9 cellular contexts compared by ENCODE assay signal in the genomic region with DNA sequence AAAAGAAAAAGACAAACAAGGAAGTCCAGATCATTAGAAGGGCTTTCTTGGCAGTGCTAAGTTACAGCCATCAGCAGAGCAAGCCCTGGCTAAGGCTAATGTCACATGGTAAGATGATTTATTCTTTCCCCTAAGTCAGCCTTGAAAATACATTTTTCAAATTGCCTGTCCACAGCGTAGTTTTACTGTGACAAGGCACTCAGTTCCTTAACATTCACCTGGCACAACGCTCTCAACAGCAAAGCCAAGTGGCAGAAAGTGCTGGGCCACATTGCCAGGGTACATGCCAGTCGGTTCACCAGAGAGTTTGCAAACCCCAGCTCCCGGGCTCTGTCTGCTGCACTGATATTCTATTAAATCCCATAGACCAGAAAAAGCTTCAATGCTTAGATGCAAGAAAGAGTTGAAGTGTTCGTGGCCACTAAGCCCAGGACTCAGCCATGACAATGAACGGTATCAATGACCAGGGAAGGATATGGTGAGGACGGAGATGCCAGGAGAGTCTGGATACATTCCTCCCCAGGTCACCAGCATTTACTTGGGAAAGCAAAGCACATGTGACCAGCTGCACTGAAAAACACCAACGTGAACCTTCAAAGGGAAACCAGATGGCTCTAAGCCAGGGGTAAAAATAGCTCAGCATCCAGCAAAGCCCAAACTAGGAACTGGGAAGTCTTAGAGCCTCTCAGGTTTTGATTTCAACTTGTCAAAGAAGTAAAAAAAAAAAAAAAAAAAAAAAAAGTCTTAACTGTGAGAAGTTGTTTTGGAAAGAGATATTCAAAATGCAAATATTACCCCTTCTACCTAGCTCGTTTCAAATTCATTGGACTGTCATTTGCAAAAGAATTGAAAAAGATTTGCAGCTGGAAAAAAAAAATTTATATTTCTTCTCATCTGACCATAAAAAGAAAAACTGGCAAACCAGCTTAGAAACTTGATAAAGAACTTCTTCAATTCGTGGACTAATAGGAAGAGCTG. TPM values are rescaled to one million over a fixed set of nuclear protein-coding genes. Genes with fewer than 3 reads are reported as not detected.
DNase-seq lines count a peak whose midpoint lies in the region; TF ChIP-seq lines count a peak whose summit lies in the region.
"Had no signal": no experiment of that assay in that cellular context is flagged by ENCODE, and none has a peak within 500 bp of the region (broad histone marks: within the 10 kb centered on the region; RNA-seq: fewer than 3 reads in every experiment).

No MANE protein-coding gene starts in this region.

- whole genome bisulfite sequencing in thymus = 37% methylated on average over 10 of the region's 10 CpGs

- H3K4me3 ChIP-seq in thymus (ENCODE audit: low read length) = no peak overlapping the region
- H3K4me3 ChIP-seq: A549 had no signal

- DNase-seq in NCI-H2227 (lab: John Stamatoyannopoulos, UW; ENCODE audit: unreplicated experiment) (peak; percentile 4), NCI-H2227 treated with DMSO at 0.1 percent for 48 hours (lab: John Stamatoyannopoulos, UW) (no peak), lung microvascular endothelial cell (ENCODE audit: low read depth in 2 of 2) (peak; percentile 51 to 54), NCI-H345 treated with DMSO at 0.1 percent for 48 hours (lab: John Stamatoyannopoulos, UW; ENCODE audit: unreplicated experiment) (no peak), hepatic stellate cell (ENCODE audit: low spot score) (no peak), Calu3 (no peak)

- no peaks in the 10 kb centered on the region for H3K36me3 ChIP-seq in thymus (ENCODE audit: control insufficient read depth, insufficient read depth)

- no peaks in the 10 kb centered on the region for H3K36me3 Mint-ChIP-seq in Calu3 (ENCODE audit: insufficient read depth, unreplicated experiment)

- H3K27ac ChIP-seq in cingulate gyrus (ENCODE audit: low read depth, low read length) (peak overlapping the region; percentile 34), thymus (ENCODE audit: low read depth) (peak overlapping the region; percentile 37)
- H3K27ac ChIP-seq: A549 had no signal

- BruUV-seq in Calu3 (replicated peaks; lab: Mats Ljungman, UMichigan) = no TSS peak

- no peaks in the 10 kb centered on the region for H3K9me3 ChIP-seq in thymus (ENCODE audit: control insufficient read depth)
- H3K9me3 ChIP-seq: A549 had no signal

- H3K27ac Mint-ChIP-seq in Calu3 (ENCODE audit: unreplicated experiment) = no peak overlapping the region

- peaks cover 11% of the 10 kb centered on the region for H3K4me1 Mint-ChIP-seq in Calu3 (ENCODE audit: low read depth, unreplicated experiment)

- peaks cover 3% of the 10 kb centered on the region for H3K4me1 ChIP-seq in thymus (ENCODE audit: control insufficient read depth, insufficient read depth, low read length)
- H3K4me1 ChIP-seq: A549 had no signal

- CTCF ChIA-PET in Calu3 (lab: Charles Lee) = interaction anchor here (0.7 to 1.2 kb wide), 4 partner anchors 24 to 1008 kb away, joined by 3 to 6 read pairs (median 4); a partner anchor contains a TSS

- H3K27me3 ChIP-seq in thymus (ENCODE audit: control insufficient read depth, insufficient read depth) = no peaks in the 10 kb centered on the region

- no peak for TF ChIP-seq CTCF in Calu3 (IDR thresholded peaks at IDR 0.05; ENCODE audit: unreplicated experiment)

- no peak overlapping the region for H3K4me3 Mint-ChIP-seq in Calu3 (ENCODE audit: low read depth, unreplicated experiment)

- no peaks in the 10 kb centered on the region for H3K9me3 Mint-ChIP-seq in Calu3 (ENCODE audit: low read depth, unreplicated experiment)

- no peaks in the 10 kb centered on the region for H3K27me3 Mint-ChIP-seq in Calu3 (ENCODE audit: unreplicated experiment)

- intact Hi-C loops in Calu3 (cut with micrococcal nuclease; ENCODE audit: unreplicated experiment) = no loop called here

RNA-seq across cellular contexts. Expression of a gene that starts 23.9 kb away (rescaled TPM):
- total RNA-seq in lung microvascular endothelial cell (1.3 and 21.6 TPM in 2 replicates), Calu3 (2022) (4.6 and 6.6 TPM in 2 replicates)
- polyA plus RNA-seq in thymus = 5.1 TPM

Comparison
In these comparisons a context has a peak if more than half of its experiments do, and no peak if none do; other contexts are left out.
1. DNase-seq: peak in NCI-H2227 (single experiment) and lung microvascular endothelial cell (2 of 2); none in NCI-H2227 treated with DMSO at 0.1 percent for 48 hours (single experiment), NCI-H345 treated with DMSO at 0.1 percent for 48 hours (single experiment), hepatic stellate cell (single experiment) and Calu3 (single experiment).